In the genomic region with DNA sequence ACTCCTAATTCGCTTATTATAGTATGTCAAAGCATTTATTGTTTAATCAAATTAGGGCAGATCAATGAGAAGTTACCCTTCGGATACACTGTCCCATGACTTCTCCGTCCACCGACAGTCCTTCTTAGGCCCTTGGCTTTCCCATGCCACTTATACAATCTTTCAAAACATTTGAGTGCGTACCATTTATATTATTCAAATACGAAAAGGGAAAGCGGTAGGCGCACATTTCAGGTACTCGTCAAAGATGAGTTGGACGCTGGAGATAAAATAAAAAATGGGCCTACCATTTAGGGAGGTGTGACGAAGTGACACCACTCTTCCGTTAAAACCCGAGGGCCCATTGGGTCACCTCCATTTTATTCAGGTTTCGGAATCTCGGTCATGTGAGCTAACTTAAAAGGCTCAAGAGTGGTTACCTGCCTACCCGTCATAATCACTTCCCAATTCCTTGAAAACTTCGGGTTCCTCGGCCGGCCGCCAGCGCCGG, we compare ENCODE assay signal across 8 cellular contexts. TPM values are rescaled to one million over a fixed set of nuclear protein-coding genes. Genes with fewer than 3 reads are reported as not detected.
DNase-seq lines count a peak whose midpoint lies in the region; TF ChIP-seq lines count a peak whose summit lies in the region.

No MANE protein-coding gene starts in this region.

- TF ChIP-seq EP300 in ovary (IDR thresholded peaks at IDR 0.05) = no peak

- no peak for TF ChIP-seq CTCF in Calu3 (IDR thresholded peaks at IDR 0.05; ENCODE audit: unreplicated experiment)
- no peak for TF ChIP-seq CTCF in OCI-LY3 (IDR thresholded peaks at IDR 0.05; ENCODE audit: low read depth, low read length)
- TF ChIP-seq CTCF in ovary (IDR thresholded peaks at IDR 0.05) = no peak

- no peaks in the 10 kb centered on the region for H3F3A ChIP-seq in GM23248 (ENCODE audit: insufficient read depth)

- peak overlapping the region; percentile 90 for H3K4me3 ChIP-seq in GM23248
- peak overlapping the region; percentile 97 for H3K4me3 ChIP-seq in OCI-LY3 (ENCODE audit: low read length)
- peak overlapping the region; percentile 78 to 92 for H3K4me3 ChIP-seq in esophagus (ENCODE audit: low read depth in 1 of 2, low read length in 2 of 2)
- peak overlapping the region; percentile 75 for H3K4me3 ChIP-seq in ovary

- H3K9me3 Mint-ChIP-seq in Calu3 (ENCODE audit: low read depth, unreplicated experiment) = no peaks in the 10 kb centered on the region

- H3K9ac ChIP-seq in GM23248 = peak overlapping the region; percentile 89
- H3K9ac ChIP-seq in OCI-LY3 (ENCODE audit: low read length) = peak overlapping the region; percentile 99

- in situ Hi-C loops in GM23248 (cut with MboI) = no loop called here

- H3K27ac ChIP-seq in GM23248 (peak overlapping the region; percentile 86), OCI-LY3 (ENCODE audit: low read length) (peak overlapping the region; percentile 90), esophagus (ENCODE audit: low read depth in 2 of 2, low read length in 1 of 2) (peak overlapping the region; percentile 93 to 98), ovary (peak overlapping the region; percentile 39 to 59)

- CTCF ChIA-PET in Calu3 (lab: Charles Lee) = interaction anchor here (0.9 kb wide), 1 partner anchor 9 kb away, joined by 3 read pairs; no protein-coding TSS in a partner anchor

- H2AFZ ChIP-seq in GM23248 (peak overlapping the region; percentile 97), OCI-LY3 (ENCODE audit: low read depth, low read length) (peak overlapping the region; percentile 85)

- no peak for TF ChIP-seq POLR2A in ovary (IDR thresholded peaks at IDR 0.05)

- peaks cover 18% of the 10 kb centered on the region for H3K36me3 Mint-ChIP-seq in Calu3 (ENCODE audit: insufficient read depth, unreplicated experiment)

- intact Hi-C loops in Calu3 (cut with micrococcal nuclease; ENCODE audit: unreplicated experiment) = no loop called here
- intact Hi-C loops in ovary (cut with DNase I) = loop anchor here in 1 of 4 donors (2.0 kb wide), 1 partner anchor 34 kb away; the partner anchor contains the start of gene SNX3
- intact Hi-C loops in head of caudate nucleus (cut with DNase I) = loop anchor here (2.0 kb wide), 1 partner anchor 34 kb away; the partner anchor contains the start of gene SNX3

- no peaks in the 10 kb centered on the region for H3K4me1 Mint-ChIP-seq in Calu3 (ENCODE audit: low read depth, unreplicated experiment)

- H3K79me2 ChIP-seq in GM23248 (ENCODE audit: insufficient read depth) = peaks cover 12% of the 10 kb centered on the region
- peaks cover 9% of the 10 kb centered on the region; the same call in 1 of the 2 replicates for H3K79me2 ChIP-seq in OCI-LY3 (ENCODE audit: low read length)

- H3K27me3 Mint-ChIP-seq in Calu3 (ENCODE audit: unreplicated experiment) = no peaks in the 10 kb centered on the region

- peak overlapping the region; percentile 94 for H3K4me3 Mint-ChIP-seq in Calu3 (ENCODE audit: low read depth, unreplicated experiment)

- H4K20me1 ChIP-seq in GM23248 (ENCODE audit: insufficient read depth) = no peaks in the 10 kb centered on the region
- no peaks in the 10 kb centered on the region for H4K20me1 ChIP-seq in OCI-LY3 (ENCODE audit: insufficient read depth, low read length)

- H3K36me3 ChIP-seq in GM23248 (ENCODE audit: low read depth) (no peaks in the 10 kb centered on the region), OCI-LY3 (replicated peaks; ENCODE audit: low read depth, low read length) (no peaks in the 10 kb centered on the region), esophagus (ENCODE audit: control insufficient read depth in 2 of 2, insufficient read depth in 2 of 2, low read length in 1 of 2) (no peaks in the 10 kb centered on the region), ovary (no peaks in the 10 kb centered on the region)

- BruUV-seq in Calu3 (replicated peaks; lab: Mats Ljungman, UMichigan) = no TSS peak

- H3K4me2 ChIP-seq in GM23248 (ENCODE audit: unreplicated experiment) (peak overlapping the region; percentile 93), OCI-LY3 (ENCODE audit: low read length) (peak overlapping the region; percentile 80)

- H3K9me2 ChIP-seq in GM23248 (ENCODE audit: insufficient read depth) = no peaks in the 10 kb centered on the region

- H3K27ac Mint-ChIP-seq in Calu3 (ENCODE audit: unreplicated experiment) = peak overlapping the region; percentile 96

- H3K9me3 ChIP-seq in GM23248 (ENCODE audit: low read depth) = no peaks in the 10 kb centered on the region
- H3K9me3 ChIP-seq in OCI-LY3 (ENCODE audit: insufficient read depth, low read length) = no peaks in the 10 kb centered on the region
- no peaks in the 10 kb centered on the region for H3K9me3 ChIP-seq in esophagus (ENCODE audit: control insufficient read depth in 2 of 2, insufficient read depth in 1 of 2, low read depth in 1 of 2, low read length in 1 of 2)
- H3K9me3 ChIP-seq in ovary = no peaks in the 10 kb centered on the region

- H3K27me3 ChIP-seq in GM23248 (replicated peaks; ENCODE audit: insufficient read depth) = no peaks in the 10 kb centered on the region
- H3K27me3 ChIP-seq in OCI-LY3 (ENCODE audit: low read depth, low read length) = no peaks in the 10 kb centered on the region
- H3K27me3 ChIP-seq in esophagus (ENCODE audit: control insufficient read depth in 1 of 2, insufficient read depth in 2 of 2, low read length in 2 of 2) = no peaks in the 10 kb centered on the region
- H3K27me3 ChIP-seq in ovary = no peaks in the 10 kb centered on the region

- DNase-seq in Calu3 = no peak
- DNase-seq in GM23248 = no peak
- DNase-seq in ovary = peak in 1 of 5 donors; percentile 13
- DNase-seq in head of caudate nucleus = no peak
- no peak for DNase-seq in HT-29 (ENCODE audit: low spot score)
- DNase-seq in HK-2 (ENCODE audit: unreplicated experiment) = no peak

- H3K4me1 ChIP-seq in GM23248 (ENCODE audit: insufficient read depth) = no peaks in the 10 kb centered on the region
- peaks cover 13% of the 10 kb centered on the region for H3K4me1 ChIP-seq in OCI-LY3 (ENCODE audit: low read length)
- no peaks in the 10 kb centered on the region for H3K4me1 ChIP-seq in esophagus (ENCODE audit: control insufficient read depth in 2 of 2, insufficient read depth in 2 of 2, low read length in 1 of 2)
- H3K4me1 ChIP-seq in ovary (ENCODE audit: insufficient read depth) = peaks cover 6% of the 10 kb centered on the region

- 23 to 28% methylated on average over 19 to 22 of the region's 22 CpGs for WGBS in GM23248 (ENCODE audit: low coverage in 1 of 2, low lambda C conversion rate in 2 of 2, missing lambda C conversion rate in 2 of 2), 2 experiments
- 24 to 25% methylated on average over 22 of the region's 22 CpGs for WGBS in esophagus, 2 donors
- WGBS in ovary, 3 donors = 22 to 23% (median 22%) methylated on average over 22 of the region's 22 CpGs

RNA-seq across cellular contexts. Expression of gene AFG1L, which starts 0.5 kb away (rescaled TPM):
- total RNA-seq in Calu3 (2022) = 7.1 and 7.7 TPM in 2 replicates
- 0.38 and 1.2 TPM in 2 replicates for total RNA-seq in GM23248 (2014; rRNA removed; shearing (Covaris generic))
- polyA plus RNA-seq in GM23248 (2016; fragmentation: Nextera tagmentation; extraction: Ambion mirVana) = 3.5 and 4.1 TPM in 2 replicates
- 1 to 10 TPM; 1.8 to 2.0 TPM for polyA plus RNA-seq in esophagus
- 1 to 10 TPM; 5.2 to 7.6 (median 5.9) TPM for total RNA-seq in ovary
- polyA plus RNA-seq in ovary = 1 to 10 TPM; 1.2 to 3.4 TPM
- 0.91 and 2.5 TPM in 2 replicates for total RNA-seq in HT-29 (2014; rRNA removed; shearing (Covaris generic))

RNA-seq across cellular contexts. Expression of gene SNX3, which starts 33.5 kb away (rescaled TPM):
- total RNA-seq in Calu3 (2022) (132 and 158 TPM in 2 replicates), ovary (100 to 1,000 TPM; 140 to 207 (median 166) TPM)
- total RNA-seq in GM23248 (2014; rRNA removed; shearing (Covaris generic)) = 234 and 236 TPM in 2 replicates
- polyA plus RNA-seq in GM23248 (2016; fragmentation: Nextera tagmentation; extraction: Ambion mirVana) (403 and 420 TPM in 2 replicates), esophagus (100 to 1,000 TPM; 149 to 178 TPM), ovary (100 to 1,000 TPM; 210 to 437 TPM)
- 61.7 and 67.6 TPM in 2 replicates for total RNA-seq in HT-29 (2014; rRNA removed; shearing (Covaris generic))
